ENCODE assay signal across 8 cellular contexts in the genomic region with DNA sequence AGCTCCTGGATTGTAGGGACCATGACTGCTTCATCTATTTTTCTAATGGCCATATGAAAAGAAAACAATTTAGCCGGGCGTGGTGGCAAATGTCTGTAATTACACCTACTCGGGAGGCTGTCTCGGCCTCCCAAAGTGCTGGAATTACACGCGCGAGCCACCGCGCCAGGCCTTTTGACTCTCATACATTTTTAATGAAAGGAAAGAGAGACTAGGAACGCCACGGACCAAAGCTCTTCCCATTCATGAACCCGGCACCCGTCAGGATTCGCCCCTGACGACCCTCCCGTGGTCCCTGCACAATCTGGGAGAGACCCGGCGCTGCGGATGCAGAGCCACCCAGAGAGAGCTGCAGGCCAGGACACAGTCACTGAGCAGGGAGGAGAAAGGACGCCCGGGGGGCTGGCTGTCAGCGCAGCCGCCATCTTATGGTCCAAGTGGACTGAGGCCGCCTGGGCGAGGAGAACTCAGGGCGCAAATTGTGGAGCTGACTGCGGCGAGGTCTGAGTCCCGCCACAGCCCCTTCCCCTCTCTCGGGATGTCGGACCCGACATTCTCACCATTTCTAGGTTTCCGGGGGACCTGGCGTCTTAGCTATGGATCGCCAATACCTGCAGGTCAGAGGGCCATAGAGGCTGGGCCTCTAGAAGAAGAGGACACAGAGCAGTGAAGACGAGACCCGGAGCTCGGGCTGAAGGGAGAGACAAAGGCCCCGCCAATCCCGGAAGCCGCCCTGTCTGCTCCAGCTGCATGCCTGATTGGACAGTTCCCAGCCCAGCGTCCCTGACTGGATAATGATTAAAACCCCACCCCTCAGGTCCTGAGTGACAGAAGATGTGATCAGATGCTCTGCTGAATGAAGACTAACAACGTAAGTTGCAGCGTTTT. TPM values are rescaled to one million over a fixed set of nuclear protein-coding genes. Genes with fewer than 3 reads are reported as not detected.
A peak's percentile ranks its signal among the peaks of the same experiment; 100 is the strongest.
DNase-seq lines count a peak whose midpoint lies in the region; ATAC-seq and TF ChIP-seq lines count a peak whose summit lies in the region.

TSS of gene ZNF681 (minus strand) at position 705 of the 888 bp plus-strand sequence. CDS start at position 563, 142 bp downstream.

- peak within 1 kb of the TSS; percentile 59 to 85 (median 66) for H3K4me3 ChIP-seq in Peyer's patch
- peak within 1 kb of the TSS; percentile 40 to 71 for H3K4me3 ChIP-seq in gastroesophageal sphincter

- no peak for TF ChIP-seq EP300 in gastroesophageal sphincter (IDR thresholded peaks at IDR 0.05)

- H3K9me3 ChIP-seq in Peyer's patch: peaks cover 0 to 4% (median 0%) of the 10 kb centered on the region in 4 donors
- H3K9me3 ChIP-seq in gastroesophageal sphincter: no peaks in the 10 kb centered on the region

- ATAC-seq in GM19397 (IDR thresholded peaks at IDR 0.05; ENCODE audit: unreplicated experiment) (peak; percentile 91), gastroesophageal sphincter (peak; percentile 89)

- WGBS in gastroesophageal sphincter (ENCODE audit: low coverage in 1 of 2), 2 donors: 0 to 2% methylated on average over 6 to 17 of the region's 44 CpGs

- H3K27ac ChIP-seq in Peyer's patch (peak within 1 kb of the TSS; percentile 60 to 79 (median 72)), gastroesophageal sphincter (peak within 1 kb of the TSS in 3 of 4 donors; percentile 75 to 82 (median 80))

- TF ChIP-seq POLR2A in Peyer's patch (IDR thresholded peaks at IDR 0.05) (peak; percentile 19 to 27), gastroesophageal sphincter (IDR thresholded peaks at IDR 0.05) (no peak)

- DNase-seq in CMK (ENCODE audit: low read depth) (peak; percentile 39), HK-2 (ENCODE audit: unreplicated experiment) (peak; percentile 92), Peyer's patch (peak; percentile 78 to 96 (median 90)), activated gamma-delta T cell treated with Interleukin-2 at 50 U/mL for 16 hours (peak; percentile 85), nucleus accumbens (lab: John Stamatoyannopoulos, UW) (peak in 55 of 56 donors; percentile 27 to 93 (median 78)), superior temporal gyrus (ENCODE audit: extremely low spot score) (peak; percentile 94)

- H3K36me3 ChIP-seq in Peyer's patch (no peaks in the 10 kb centered on the region), gastroesophageal sphincter (no peaks in the 10 kb centered on the region)

- TF ChIP-seq CTCF in Peyer's patch (IDR thresholded peaks at IDR 0.05): no peak
- peak in 2 of 4 experiments; percentile 19 to 26 for TF ChIP-seq CTCF in gastroesophageal sphincter (IDR thresholded peaks at IDR 0.05)

- no peaks in the 10 kb centered on the region for H3K27me3 ChIP-seq in Peyer's patch
- no peaks in the 10 kb centered on the region for H3K27me3 ChIP-seq in gastroesophageal sphincter

- no peaks in the 10 kb centered on the region for H3K4me1 ChIP-seq in Peyer's patch
- H3K4me1 ChIP-seq in gastroesophageal sphincter: peaks cover 0 to 17% (median 0%) of the 10 kb centered on the region in 3 donors

RNA-seq across cellular contexts. Expression of gene ZNF681, which starts in this region (rescaled TPM):
- total RNA-seq in Peyer's patch: 1 to 10 TPM in 3 of 4 donors, under 1 TPM in 1; 0.66 to 5.0 (median 1.4) TPM
- 1 to 10 TPM in 2 of 4 donors, under 1 TPM in 2; 0.78 to 1.7 (median 0.92) TPM for total RNA-seq in gastroesophageal sphincter

Comparison
In these comparisons a context has a peak if more than half of its experiments do, and no peak if none do; other contexts are left out.
1. Peak in every context shown above with its lines: DNase-seq, ATAC-seq, H3K4me3 ChIP-seq and H3K27ac ChIP-seq.
2. DNase-seq: peak in every context shown above with its lines; median percentile 94 in superior temporal gyrus; 92 in HK-2; 90 in Peyer's patch; 85 in activated gamma-delta T cell treated with Interleukin-2 at 50 U/mL for 16 hours; 78 in nucleus accumbens; 39 in CMK.
3. POLR2A ChIP-seq: peak in Peyer's patch (2 of 2); none in gastroesophageal sphincter (0 of 2).